27 cellular contexts compared by ENCODE assay signal in genomic region chr20:20341371-20341770, GRCh38. TPM values are rescaled to one million over a fixed set of nuclear protein-coding genes. Genes with fewer than 3 reads are reported as not detected.
"Had no signal": no experiment of that assay in that cellular context is flagged by ENCODE, and none has a peak within 500 bp of the region (broad histone marks: within the 10 kb centered on the region; RNA-seq: fewer than 3 reads in every experiment).

No MANE protein-coding gene starts in this region.

- H3K4me1 Mint-ChIP-seq: IgD-negative memory B cell, T-cell had no signal

- ATAC-seq: K562, Panc1, PC-3, T-cell had no signal

- H3K27ac Mint-ChIP-seq: IgD-negative memory B cell; T-cell; T-helper 1 cell treated with Interleukin-12 subunit alpha and Interleukin-12 subunit beta and Interleukin-4 antibody, amounts not matched to agents 30 μg/mL and 1 μg/mL, for 36 hours had no signal

- H3K4me3 Mint-ChIP-seq: IgD-negative memory B cell; T-cell; T-helper 1 cell treated with Interleukin-12 subunit alpha and Interleukin-12 subunit beta and Interleukin-4 antibody, amounts not matched to agents 30 μg/mL and 1 μg/mL, for 36 hours had no signal

- H3K4me3 ChIP-seq: K562 had no signal

- H3K27ac ChIP-seq: HL-60, KMS-11, RWPE1 had no signal

- H3K9ac ChIP-seq: KMS-11 had no signal

- DNase-seq: Kasumi-1; MM.1S; NCI-H1092 treated with DMSO at 0.1 percent for 48 hours; NCI-H1417 treated with DMSO at 0.1 percent for 48 hours; NCI-H146; NCI-H1694 treated with DMSO at 0.1 percent for 48 hours; NCI-H1930; NCI-H2081; NCI-H2107; NCI-H345; NCI-H446 treated with DMSO at 0.1 percent for 48 hours; NCI-H510A treated with DMSO at 0.1 percent for 48 hours; NCI-H526; NCI-H748 treated with DMSO at 0.1 percent for 48 hours; NK-92 treated with Interleukin-12 subunit alpha and Interleukin-12 subunit beta, amount 100 ng/mL, for 24 hours; PC-3; SHP77; SW 1271; T-cell had no signal

- H3K9me3 Mint-ChIP-seq: T-cell; T-helper 1 cell treated with Interleukin-12 subunit alpha and Interleukin-12 subunit beta and Interleukin-4 antibody, amounts not matched to agents 30 μg/mL and 1 μg/mL, for 36 hours had no signal

- H3K4me2 ChIP-seq: KMS-11 had no signal

- H3K36me3 Mint-ChIP-seq: T-cell had no signal

RNA-seq across cellular contexts. Expression of gene INSM1, which starts 26.5 kb away (rescaled TPM):
- total RNA-seq: K562, OCI-LY7, T-cell had no signal
- polyA plus RNA-seq: IgD-negative memory B cell, K562 had no signal
